ENCODE assay signal across 8 cellular contexts in genomic region chr18:34222396-34223163, GRCh38. TPM values are rescaled to one million over a fixed set of nuclear protein-coding genes. Genes with fewer than 3 reads are reported as not detected.
DNase-seq lines count a peak whose midpoint lies in the region; ATAC-seq and TF ChIP-seq lines count a peak whose summit lies in the region.
"Had no signal": no experiment of that assay in that cellular context is flagged by ENCODE, and none has a peak within 500 bp of the region (broad histone marks: within the 10 kb centered on the region; RNA-seq: fewer than 3 reads in every experiment).

No MANE protein-coding gene starts in this region.

- H3K4me1 Mint-ChIP-seq in MCF 10A (ENCODE audit: insufficient read depth, unreplicated experiment): no peaks in the 10 kb centered on the region

- ATAC-seq in GM21526 (IDR thresholded peaks at IDR 0.05; ENCODE audit: low FRiP score, unreplicated experiment): peak; percentile 64

- TF ChIP-seq POLR2A in suprapubic skin (IDR thresholded peaks at IDR 0.05): no peak

- no peak overlapping the region for H3K27ac Mint-ChIP-seq in MCF 10A (ENCODE audit: low read depth, unreplicated experiment)

- intact Hi-C loops in MCF 10A (cut with micrococcal nuclease): no loop called here

- peaks cover 33% of the 10 kb centered on the region for H3K4me1 ChIP-seq in suprapubic skin

- H3K4me3 ChIP-seq in suprapubic skin: peak overlapping the region; percentile 40

- no peaks in the 10 kb centered on the region for H3K36me3 Mint-ChIP-seq in MCF 10A (ENCODE audit: insufficient read depth, unreplicated experiment)

- H3K9me3 Mint-ChIP-seq in MCF 10A (ENCODE audit: unreplicated experiment): peaks cover 7% of the 10 kb centered on the region

- H3K36me3 ChIP-seq in suprapubic skin: no peaks in the 10 kb centered on the region

- POLR2A ChIA-PET in MCF 10A (lab: Yijun Ruan, JAX): no interaction called here

- BruUV-seq in MCF 10A (replicated peaks; lab: Mats Ljungman, UMichigan): no TSS peak

- H3K9me3 ChIP-seq in suprapubic skin: no peaks in the 10 kb centered on the region

- CTCF ChIA-PET in MCF 10A (lab: Yijun Ruan, JAX): no interaction called here

- peaks cover 65% of the 10 kb centered on the region for H3K27me3 ChIP-seq in suprapubic skin

- no peak for TF ChIP-seq EP300 in suprapubic skin (IDR thresholded peaks at IDR 0.05)

- TF ChIP-seq CTCF in MCF 10A (IDR thresholded peaks at IDR 0.05; ENCODE audit: unreplicated experiment) (no peak), suprapubic skin (IDR thresholded peaks at IDR 0.05) (no peak)

- H3K27ac ChIP-seq in suprapubic skin: no peak overlapping the region

- 1% methylated on average over 33 of the region's 66 CpGs for WGBS in suprapubic skin

- peak overlapping the region; percentile 45 for H3K4me3 Mint-ChIP-seq in MCF 10A (ENCODE audit: unreplicated experiment)

- DNase-seq in NCI-H2029 treated with DMSO at 0.1 percent for 48 hours (lab: John Stamatoyannopoulos, UW) (peak; percentile 57), MCF 10A (ENCODE audit: unreplicated experiment) (no peak), kidney tubule cell (ENCODE audit: low spot score) (peak; percentile 54), suprapubic skin (ENCODE audit: low spot score in 2 of 2) (no peak), OCI-M1 (lab: John Stamatoyannopoulos, UW) (no peak), epidermal melanocyte (ENCODE audit: insufficient read length, low spot score) (no peak)

- peaks cover 27% of the 10 kb centered on the region for H3K27me3 Mint-ChIP-seq in MCF 10A (ENCODE audit: insufficient read depth, unreplicated experiment)

RNA-seq across cellular contexts. Expression of gene NOL4, which starts 2.1 kb away (rescaled TPM):
- total RNA-seq in MCF 10A (2022) (not detected in 2 replicates), suprapubic skin (1 to 10 TPM in 1 of 4 donors, under 1 TPM in 1, not detected in 2; 0.23 to 1.1 TPM)
- total RNA-seq: pulmonary artery endothelial cell had no signal

Comparison
In these comparisons a context has a peak if more than half of its experiments do, and no peak if none do; other contexts are left out.
1. DNase-seq: peak in NCI-H2029 treated with DMSO at 0.1 percent for 48 hours (single experiment) and kidney tubule cell (single experiment); none in MCF 10A (single experiment), suprapubic skin (0 of 2), OCI-M1 (single experiment) and epidermal melanocyte (single experiment).